Comparison of ENCODE assay signal across 19 cellular contexts in genomic region chr6:98641929-98642328, GRCh38.
DNase-seq lines count a peak whose midpoint lies in the region; TF ChIP-seq lines count a peak whose summit lies in the region.
"Had no signal": no experiment of that assay in that cellular context is flagged by ENCODE, and none has a peak within 500 bp of the region (broad histone marks: within the 10 kb centered on the region; RNA-seq: fewer than 3 reads in every experiment).

No MANE protein-coding gene starts in this region.

- no peak for TF ChIP-seq CTCF in GM20000 (IDR thresholded peaks at IDR 0.05; ENCODE audit: extremely low read depth, missing control alignments)

- H3K27ac ChIP-seq in angular gyrus (ENCODE audit: low read depth, low read length) (peak overlapping the region; percentile 78), temporal lobe (ENCODE audit: low read depth, low read length) (peak overlapping the region; percentile 92)
- H3K27ac ChIP-seq: A549, colonic mucosa, left ventricle myocardium inferior, sigmoid colon, uterus had no signal

- DNase-seq in NCI-H748 (lab: John Stamatoyannopoulos, UW; ENCODE audit: unreplicated experiment), result peak; percentile 16
- DNase-seq in NCI-H748 treated with DMSO at 0.1 percent for 48 hours (lab: John Stamatoyannopoulos, UW), result no peak
- DNase-seq in islet precursor cell, result peak; percentile 90
- DNase-seq in germinal center (ENCODE audit: low spot score), result no peak
- no peak for DNase-seq in activated T-cell treated with anti-CD3 and anti-CD28 coated beads, Interleukin-2, amount 50 U/mL, for 48 hours
- DNase-seq in GM20000 (ENCODE audit: low spot score), result no peak
- DNase-seq: activated CD4-positive, alpha-beta T cell treated with anti-CD3 and anti-CD28 coated beads for 1 hour; activated naive CD8-positive, alpha-beta T cell treated with anti-CD3 and anti-CD28 coated beads, Interleukin-2, amount 50 U/mL, for 24 hours; CD8-positive, alpha-beta memory T cell; colonic mucosa; GDM1; left ventricle myocardium inferior; NCI-H1092; sigmoid colon; stimulated activated naive B cell treated with anti-CD40 and anti-IgM and Interleukin-4, amounts not matched to agents 10 μg/mL and 1 μg/mL and 100 μg/mL, for 72 hours; uterus had no signal

Comparison
In these comparisons a context has a peak if more than half of its experiments do, and no peak if none do; other contexts are left out.
1. DNase-seq: peak in NCI-H748 (single experiment) and islet precursor cell (single experiment); none in NCI-H748 treated with DMSO at 0.1 percent for 48 hours (single experiment), germinal center (single experiment), activated T-cell treated with anti-CD3 and anti-CD28 coated beads, Interleukin-2, amount 50 U/mL, for 48 hours (0 of 2) and GM20000 (single experiment).